ENCODE assay signal across 8 cellular contexts in the genomic region with DNA sequence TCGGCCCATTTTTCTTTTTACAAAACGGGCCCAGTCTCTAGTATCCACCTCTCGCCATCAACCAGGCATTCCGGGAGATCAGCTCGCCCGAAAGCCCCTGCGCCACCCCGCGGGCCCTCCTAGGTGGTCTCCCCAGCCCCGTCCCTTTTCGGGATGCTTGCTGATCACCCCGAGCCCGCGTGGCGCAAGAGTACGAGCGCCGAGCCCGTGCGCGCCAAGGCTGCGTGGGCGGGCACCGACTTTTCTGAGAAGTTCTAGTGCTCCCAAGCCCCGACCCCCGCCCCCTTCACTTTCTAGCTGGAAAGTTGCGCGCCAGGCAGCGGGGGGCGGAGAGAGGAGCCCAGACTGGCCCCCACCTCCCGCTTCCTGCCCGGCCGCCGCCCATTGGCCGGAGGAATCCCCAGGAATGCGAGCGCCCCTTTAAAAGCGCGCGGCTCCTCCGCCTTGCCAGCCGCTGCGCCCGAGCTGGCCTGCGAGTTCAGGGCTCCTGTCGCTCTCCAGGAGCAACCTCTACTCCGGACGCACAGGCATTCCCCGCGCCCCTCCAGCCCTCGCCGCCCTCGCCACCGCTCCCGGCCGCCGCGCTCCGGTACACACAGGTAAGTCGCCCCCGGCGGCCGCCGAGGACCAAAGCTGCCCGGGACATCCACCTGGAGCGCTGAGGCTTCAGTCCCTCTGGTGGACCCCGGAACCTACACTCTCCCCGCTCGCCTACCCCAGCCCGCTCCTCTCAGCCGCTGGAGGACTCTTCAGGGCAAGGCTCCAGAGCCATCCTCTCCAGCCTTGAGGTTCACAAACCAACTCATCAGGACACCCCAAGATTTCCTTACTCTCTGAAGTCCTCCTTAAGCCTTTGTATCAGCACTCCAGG. TPM values are rescaled to one million over a fixed set of nuclear protein-coding genes. Genes with fewer than 3 reads are reported as not detected.
A peak's percentile ranks its signal among the peaks of the same experiment; 100 is the strongest.
DNase-seq lines count a peak whose midpoint lies in the region; ATAC-seq and TF ChIP-seq lines count a peak whose summit lies in the region.

A gene (plus strand): TSS at position 450 of the 871 bp plus-strand sequence. CDS start 779 bp downstream, outside the sequence.

- peak; percentile 23 for DNase-seq in DMS 273 treated with DMSO at 0.1 percent for 48 hours (lab: John Stamatoyannopoulos, UW)
- DNase-seq in SW480 (ENCODE audit: low spot score), result peak; percentile 59
- DNase-seq in brain microvascular endothelial cell, result peak; percentile 94

- H3K27me3 ChIP-seq in brain microvascular endothelial cell (replicated peaks) (no peaks in the 10 kb centered on the region), iPS-15b (ENCODE audit: control insufficient read depth, insufficient read depth, low read length) (peaks cover 12% of the 10 kb centered on the region), skeletal muscle satellite cell (ENCODE audit: control insufficient read depth, insufficient read depth, low read length) (no peaks in the 10 kb centered on the region)

- H3K36me3 ChIP-seq in brain microvascular endothelial cell (replicated peaks) (peaks cover 36% of the 10 kb centered on the region), iPS-15b (ENCODE audit: control insufficient read depth, insufficient read depth, low read length) (peaks cover 25% of the 10 kb centered on the region), skeletal muscle satellite cell (ENCODE audit: insufficient read depth, low read length) (peaks cover 37% of the 10 kb centered on the region)

- no peaks in the 10 kb centered on the region for H3K9me3 ChIP-seq in iPS-15b (ENCODE audit: control insufficient read depth, insufficient read depth, low read length)
- no peaks in the 10 kb centered on the region for H3K9me3 ChIP-seq in skeletal muscle satellite cell (replicated peaks; ENCODE audit: low read length)

- H3K4me3 ChIP-seq in brain microvascular endothelial cell (ENCODE audit: low read depth, low read length) (peak within 1 kb of the TSS; percentile 78), iPS-15b (ENCODE audit: low read depth, low read length) (peak within 1 kb of the TSS; percentile 92), skeletal muscle satellite cell (ENCODE audit: low read length) (peak within 1 kb of the TSS; percentile 83)

- peak; percentile 29 for TF ChIP-seq CTCF in brain microvascular endothelial cell (IDR thresholded peaks at IDR 0.05; ENCODE audit: low read depth, low read length, missing control alignments)

- H3K4me1 ChIP-seq in iPS-15b (ENCODE audit: control insufficient read depth, insufficient read depth, low read length), result peaks cover 10% of the 10 kb centered on the region
- H3K4me1 ChIP-seq in skeletal muscle satellite cell (ENCODE audit: control insufficient read depth, insufficient read depth, low read length), result peaks cover 38% of the 10 kb centered on the region

- peak within 1 kb of the TSS; percentile 92 for H3K27ac ChIP-seq in brain microvascular endothelial cell

- peak within 1 kb of the TSS; percentile 82 for H3K4me2 ChIP-seq in skeletal muscle satellite cell (ENCODE audit: low read length)

- H3K9ac ChIP-seq in iPS-15b (ENCODE audit: low read depth, low read length) (peak within 1 kb of the TSS; percentile 71), skeletal muscle satellite cell (ENCODE audit: low read depth, low read length) (peak within 1 kb of the TSS; percentile 83)

- in situ Hi-C loops in brain microvascular endothelial cell (cut with HindIII; ENCODE audit: low pct_ligation_motif_present, low sequenced_read_pairs), result no loop called here

- peak; percentile 9 for ATAC-seq in HG02610 (IDR thresholded peaks at IDR 0.05; ENCODE audit: unreplicated experiment)
- no peak for ATAC-seq in HG03108 (IDR thresholded peaks at IDR 0.05; ENCODE audit: unreplicated experiment)
- ATAC-seq in HG03457 (IDR thresholded peaks at IDR 0.05; ENCODE audit: unreplicated experiment), result no peak

RNA-seq across cellular contexts. Expression of the gene that starts here (rescaled TPM):
- total RNA-seq in skeletal muscle satellite cell (2012; rRNA removed), result 28.4 and 183 TPM in 2 replicates

Comparison
In these comparisons a context has a peak if more than half of its experiments do, and no peak if none do; other contexts are left out.
1. DNase-seq: peak in every context shown above with its lines; median percentile 94 in brain microvascular endothelial cell; 59 in SW480; 23 in DMS 273 treated with DMSO at 0.1 percent for 48 hours.